8 cellular contexts compared by ENCODE assay signal in the genomic region with DNA sequence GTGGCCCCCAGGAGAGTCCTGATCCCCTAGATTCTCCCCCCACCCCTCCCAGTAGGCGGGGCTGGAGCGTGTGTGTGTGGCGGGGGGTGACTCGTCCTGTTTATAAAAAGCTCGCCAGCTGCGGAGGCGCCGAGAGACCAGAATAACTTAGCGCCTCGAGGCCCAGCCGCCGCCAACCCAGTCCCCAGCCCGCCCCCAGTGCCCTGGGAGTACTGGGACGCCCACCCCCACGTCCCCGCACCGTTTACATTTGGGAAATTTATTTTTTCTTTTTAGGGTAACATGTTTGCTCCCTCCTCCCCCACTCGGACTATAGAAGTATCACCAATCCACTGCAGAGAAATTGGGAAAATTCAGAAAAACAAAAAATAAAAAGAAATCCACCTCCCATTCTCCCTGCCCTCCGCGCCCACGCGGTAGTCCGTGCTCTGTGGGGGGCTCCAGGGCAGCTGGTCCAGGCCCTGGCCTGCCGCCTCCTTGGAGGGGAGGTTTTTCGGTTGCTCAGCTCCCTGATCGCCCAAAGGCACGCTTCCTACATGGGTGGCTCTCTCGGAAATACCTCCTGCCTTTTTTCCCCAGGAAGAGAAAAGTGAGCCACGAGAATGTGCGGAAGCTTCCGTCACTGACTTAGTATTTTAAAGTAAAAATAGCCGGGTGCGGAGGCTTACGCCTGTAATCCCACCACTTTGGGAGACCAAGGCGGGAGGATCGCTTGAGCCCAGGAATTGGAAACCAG. TPM values are rescaled to one million over a fixed set of nuclear protein-coding genes. Genes with fewer than 3 reads are reported as not detected.
DNase-seq lines count a peak whose midpoint lies in the region; ATAC-seq, FAIRE-seq and TF ChIP-seq lines count a peak whose summit lies in the region.

No MANE protein-coding gene starts in this region.

- DNase-seq in AG04450 (ENCODE audit: low read depth, low spot score) (peak; percentile 58), H7 (peak; percentile 81), RWPE1 (ENCODE audit: low spot score) (peak; percentile 59), globus pallidus (ENCODE audit: low spot score) (peak; percentile 80), neural progenitor cell (ENCODE audit: low spot score) (peak; percentile 77), urothelium cell line (ENCODE audit: low spot score) (peak; percentile 53)
- DNase-seq in activated naive CD8-positive, alpha-beta T cell treated with anti-CD3 and anti-CD28 coated beads for 36 hours: peak; percentile 71

- ATAC-seq in HG03439 (IDR thresholded peaks at IDR 0.05; ENCODE audit: unreplicated experiment): no peak

- TF ChIP-seq CTCF in AG04450 (IDR thresholded peaks at IDR 0.05; ENCODE audit: low read depth, low read length) (no peak), RWPE1 (conservative IDR thresholded peaks at IDR 0.05; ENCODE audit: low read depth) (no peak), neural progenitor cell (IDR thresholded peaks at IDR 0.05) (no peak)

- no peaks in the 10 kb centered on the region for H3K9me3 Mint-ChIP-seq in activated naive CD8-positive, alpha-beta T cell treated with anti-CD3 and anti-CD28 coated beads for 36 hours
- no peaks in the 10 kb centered on the region for H3K9me3 Mint-ChIP-seq in neural progenitor cell

- FAIRE-seq in urothelium cell line (lab: Jason Lieb, UNC): no peak

- POLR2A ChIA-PET in AG04450 (lab: Yijun Ruan, JAX): interaction anchor here (1.1 to 3.6 kb wide), 6 partner anchors 12 to 117 kb away, joined by 3 to 30 read pairs (median 8); partner anchors contain the start of genes JUND, LSM4 and MPV17L2
- POLR2A ChIA-PET in RWPE1 (lab: Yijun Ruan, JAX; ENCODE audit: low non-redundant PET): interaction anchor here (0.9 kb wide), 1 partner anchor 96 kb away, joined by 3 read pairs; no protein-coding TSS in a partner anchor

- no peaks in the 10 kb centered on the region; the same call in 1 of the 2 replicates for H3K9me3 ChIP-seq in AG04450 (ENCODE audit: control insufficient read depth, insufficient read depth, low read length)
- no peaks in the 10 kb centered on the region for H3K9me3 ChIP-seq in neural progenitor cell (ENCODE audit: low read depth)

- H3K79me2 ChIP-seq in neural progenitor cell (ENCODE audit: low read depth): no peaks in the 10 kb centered on the region

- peaks cover 34% of the 10 kb centered on the region for H3F3A ChIP-seq in neural progenitor cell (ENCODE audit: low read depth)

- H3K4me1 Mint-ChIP-seq in activated naive CD8-positive, alpha-beta T cell treated with anti-CD3 and anti-CD28 coated beads for 36 hours: peaks cover 16% of the 10 kb centered on the region
- H3K4me1 Mint-ChIP-seq in neural progenitor cell: peaks cover 25% of the 10 kb centered on the region

- peak overlapping the region; percentile 76 for H2AFZ ChIP-seq in neural progenitor cell (replicated peaks)

- H3K27me3 ChIP-seq in AG04450 (ENCODE audit: control insufficient read depth, insufficient read depth, low read length) (no peaks in the 10 kb centered on the region), H7 (ENCODE audit: control insufficient read depth, insufficient read depth, low read length) (peaks cover 4% of the 10 kb centered on the region; the same call in 1 of the 2 replicates), neural progenitor cell (peaks cover 18% of the 10 kb centered on the region)

- H3K4me1 ChIP-seq in neural progenitor cell: peaks cover 16% of the 10 kb centered on the region

- H3K9ac ChIP-seq in neural progenitor cell: no peak overlapping the region

- peaks cover 10% of the 10 kb centered on the region for H3K36me3 Mint-ChIP-seq in activated naive CD8-positive, alpha-beta T cell treated with anti-CD3 and anti-CD28 coated beads for 36 hours
- peaks cover 2% of the 10 kb centered on the region for H3K36me3 Mint-ChIP-seq in neural progenitor cell

- H4K20me1 ChIP-seq in neural progenitor cell (ENCODE audit: low read depth): no peaks in the 10 kb centered on the region

- peaks cover 15% of the 10 kb centered on the region for H3K27me3 Mint-ChIP-seq in activated naive CD8-positive, alpha-beta T cell treated with anti-CD3 and anti-CD28 coated beads for 36 hours
- peaks cover 4% of the 10 kb centered on the region for H3K27me3 Mint-ChIP-seq in neural progenitor cell (ENCODE audit: insufficient read depth, low read depth)

- CTCF ChIA-PET in AG04450 (lab: Charles Lee) (interaction anchor here (0.6 to 7.1 kb wide), 7 partner anchors 11 to 1308 kb away, joined by 3 to 56 read pairs (median 7); no protein-coding TSS in a partner anchor), RWPE1 (lab: Yijun Ruan, JAX) (interaction anchor here (0.6 to 2.6 kb wide), 3 partner anchors 13 to 47 kb away, joined by 3 to 13 read pairs (median 5); no protein-coding TSS in a partner anchor)

- H3K4me3 ChIP-seq in AG04450 (ENCODE audit: low read depth, low read length) (peak overlapping the region; percentile 71), H7 (ENCODE audit: insufficient read depth, low read depth, low read length) (peak overlapping the region; percentile 62), neural progenitor cell (peak overlapping the region; percentile 62)

- H3K36me3 ChIP-seq in H7 (replicated peaks; ENCODE audit: control insufficient read depth, insufficient read depth, low read length): peaks cover 1% of the 10 kb centered on the region
- H3K36me3 ChIP-seq in neural progenitor cell: no peaks in the 10 kb centered on the region

- H3K27ac ChIP-seq in AG04450 (ENCODE audit: low read depth, low read length) (peak overlapping the region; percentile 100), RWPE1 (peak overlapping the region; percentile 92), neural progenitor cell (peak overlapping the region; percentile 70)

- peak overlapping the region; percentile 63 for H3K27ac Mint-ChIP-seq in activated naive CD8-positive, alpha-beta T cell treated with anti-CD3 and anti-CD28 coated beads for 36 hours
- peak overlapping the region; percentile 53 for H3K27ac Mint-ChIP-seq in neural progenitor cell

- H3K4me2 ChIP-seq in neural progenitor cell: peak overlapping the region; percentile 80

- peak overlapping the region; percentile 83 for H3K4me3 Mint-ChIP-seq in activated naive CD8-positive, alpha-beta T cell treated with anti-CD3 and anti-CD28 coated beads for 36 hours
- peak overlapping the region; percentile 91 for H3K4me3 Mint-ChIP-seq in neural progenitor cell

RNA-seq across cellular contexts. Expression of gene RAB3A, which starts 1.5 kb away (rescaled TPM):
- 2.8 and 6.1 TPM in 2 replicates for polyA plus RNA-seq in AG04450 (2011; rRNA removed)
- 14.0 and 25.7 TPM in 2 replicates for polyA minus RNA-seq in AG04450 (2011; rRNA and poly(A)+ RNA removed)
- total RNA-seq in H7 (2014; rRNA removed; shearing (Covaris generic)): 6.1 and 8.6 TPM in 2 replicates
- total RNA-seq in activated naive CD8-positive, alpha-beta T cell treated with anti-CD3 and anti-CD28 coated beads for 36 hours: 1 to 10 TPM; 3.2 to 3.9 TPM
- total RNA-seq in neural progenitor cell (ENCODE audit: low replicate concordance): 1.1 and 1.5 TPM in 2 replicates

RNA-seq across cellular contexts. Expression of gene MPV17L2, which starts 12.3 kb away (rescaled TPM):
- 8.2 and 13.4 TPM in 2 replicates for polyA plus RNA-seq in AG04450 (2011; rRNA removed)
- polyA minus RNA-seq in AG04450 (2011; rRNA and poly(A)+ RNA removed): 7.7 and 12.0 TPM in 2 replicates
- total RNA-seq in H7 (2014; rRNA removed; shearing (Covaris generic)): 29.2 and 45.0 TPM in 2 replicates
- total RNA-seq in activated naive CD8-positive, alpha-beta T cell treated with anti-CD3 and anti-CD28 coated beads for 36 hours: 10 to 100 TPM; 15.2 to 16.7 TPM
- 28.1 and 37.7 TPM in 2 replicates for total RNA-seq in neural progenitor cell (ENCODE audit: low replicate concordance)

RNA-seq across cellular contexts. Expression of gene PDE4C, which starts 20.9 kb away (rescaled TPM):
- polyA plus RNA-seq in AG04450 (2011; rRNA removed): 0.12 and 0.46 TPM in 2 replicates
- polyA minus RNA-seq in AG04450 (2011; rRNA and poly(A)+ RNA removed): 0.46 and 0.52 TPM in 2 replicates
- total RNA-seq in H7 (2014; rRNA removed; shearing (Covaris generic)): 0.52 and 1.4 TPM in 2 replicates
- not detected for total RNA-seq in activated naive CD8-positive, alpha-beta T cell treated with anti-CD3 and anti-CD28 coated beads for 36 hours
- 0.28 and 0.62 TPM in 2 replicates for total RNA-seq in neural progenitor cell (ENCODE audit: low replicate concordance)

RNA-seq across cellular contexts. Expression of gene IFI30, which starts 31.7 kb away (rescaled TPM):
- polyA plus RNA-seq in AG04450 (2011; rRNA removed): 6.9 and 8.1 TPM in 2 replicates
- 1.3 and 1.6 TPM in 2 replicates for polyA minus RNA-seq in AG04450 (2011; rRNA and poly(A)+ RNA removed)
- 47.3 and 53.4 TPM in 2 replicates for total RNA-seq in H7 (2014; rRNA removed; shearing (Covaris generic))
- total RNA-seq in activated naive CD8-positive, alpha-beta T cell treated with anti-CD3 and anti-CD28 coated beads for 36 hours: 10 to 100 TPM; 24.7 to 28.1 TPM
- total RNA-seq in neural progenitor cell (ENCODE audit: low replicate concordance): 0.62 TPM in 1 of 2 replicates, not detected in the other

RNA-seq across cellular contexts. Expression of gene PIK3R2, which starts 52.4 kb away (rescaled TPM):
- 19.7 and 23.3 TPM in 2 replicates for polyA plus RNA-seq in AG04450 (2011; rRNA removed)
- 11.5 and 12.1 TPM in 2 replicates for polyA minus RNA-seq in AG04450 (2011; rRNA and poly(A)+ RNA removed)
- total RNA-seq in H7 (2014; rRNA removed; shearing (Covaris generic)): 26.7 and 29.0 TPM in 2 replicates
- total RNA-seq in activated naive CD8-positive, alpha-beta T cell treated with anti-CD3 and anti-CD28 coated beads for 36 hours: 10 to 100 TPM; 18.5 to 21.1 TPM
- 21.4 and 41.8 TPM in 2 replicates for total RNA-seq in neural progenitor cell (ENCODE audit: low replicate concordance)
